1 cellular context compared by ENCODE assay signal in the genomic region with DNA sequence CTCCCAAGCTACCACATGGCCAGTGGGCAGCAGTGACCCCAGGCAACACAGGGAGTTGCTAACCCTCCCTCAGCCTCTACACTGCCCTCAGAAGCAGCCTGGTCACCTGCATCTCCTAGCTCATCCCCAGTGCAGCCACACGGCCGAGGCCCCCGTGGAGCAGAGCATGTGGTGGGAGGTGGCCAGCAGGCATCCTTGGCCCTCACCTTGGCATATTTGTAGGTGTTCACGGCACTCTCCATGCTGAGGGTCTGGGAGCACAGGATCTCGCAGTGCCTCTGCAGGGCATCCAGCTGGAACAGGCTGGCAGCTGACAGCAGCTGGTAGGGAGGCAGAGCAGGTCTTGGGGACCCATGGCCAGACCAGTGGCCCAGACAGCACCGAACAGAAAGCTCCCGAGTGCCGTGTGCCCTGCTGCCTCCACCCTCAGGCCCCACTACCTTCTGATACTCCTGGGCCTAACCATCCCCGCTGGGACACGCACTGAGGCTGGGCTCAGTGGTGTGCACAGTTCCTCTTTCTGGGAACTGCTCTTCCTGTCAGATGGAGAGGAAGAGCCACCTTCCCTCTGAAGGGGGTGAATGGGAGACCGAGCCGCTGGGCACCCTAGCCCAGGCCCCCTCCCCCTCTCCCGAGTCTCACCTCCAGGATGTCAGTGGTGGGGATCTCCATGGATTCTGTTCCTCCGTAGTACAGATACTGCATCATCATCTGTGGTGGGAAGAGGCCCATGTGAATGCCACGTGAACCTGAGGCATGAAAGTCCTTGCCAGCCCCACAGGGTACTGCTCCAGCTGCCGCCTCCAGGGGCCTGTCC.
TF ChIP-seq lines count a peak whose summit lies in the region.

No MANE protein-coding gene starts in this region.

TF ChIP-seq in GM12878, 131 proteins besides CTCF, POLR2A, EP300 and RAD21 (continued from another document):
- TF ChIP-seq, protein P1, sequence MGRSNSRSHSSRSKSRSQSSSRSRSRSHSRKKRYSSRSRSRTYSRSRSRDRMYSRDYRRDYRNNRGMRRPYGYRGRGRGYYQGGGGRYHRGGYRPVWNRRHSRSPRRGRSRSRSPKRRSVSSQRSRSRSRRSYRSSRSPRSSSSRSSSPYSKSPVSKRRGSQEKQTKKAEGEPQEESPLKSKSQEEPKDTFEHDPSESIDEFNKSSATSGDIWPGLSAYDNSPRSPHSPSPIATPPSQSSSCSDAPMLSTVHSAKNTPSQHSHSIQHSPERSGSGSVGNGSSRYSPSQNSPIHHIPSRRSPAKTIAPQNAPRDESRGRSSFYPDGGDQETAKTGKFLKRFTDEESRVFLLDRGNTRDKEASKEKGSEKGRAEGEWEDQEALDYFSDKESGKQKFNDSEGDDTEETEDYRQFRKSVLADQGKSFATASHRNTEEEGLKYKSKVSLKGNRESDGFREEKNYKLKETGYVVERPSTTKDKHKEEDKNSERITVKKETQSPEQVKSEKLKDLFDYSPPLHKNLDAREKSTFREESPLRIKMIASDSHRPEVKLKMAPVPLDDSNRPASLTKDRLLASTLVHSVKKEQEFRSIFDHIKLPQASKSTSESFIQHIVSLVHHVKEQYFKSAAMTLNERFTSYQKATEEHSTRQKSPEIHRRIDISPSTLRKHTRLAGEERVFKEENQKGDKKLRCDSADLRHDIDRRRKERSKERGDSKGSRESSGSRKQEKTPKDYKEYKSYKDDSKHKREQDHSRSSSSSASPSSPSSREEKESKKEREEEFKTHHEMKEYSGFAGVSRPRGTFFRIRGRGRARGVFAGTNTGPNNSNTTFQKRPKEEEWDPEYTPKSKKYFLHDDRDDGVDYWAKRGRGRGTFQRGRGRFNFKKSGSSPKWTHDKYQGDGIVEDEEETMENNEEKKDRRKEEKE (IDR thresholded peaks at IDR 0.05) = no peak
- TF ChIP-seq, protein P2, sequence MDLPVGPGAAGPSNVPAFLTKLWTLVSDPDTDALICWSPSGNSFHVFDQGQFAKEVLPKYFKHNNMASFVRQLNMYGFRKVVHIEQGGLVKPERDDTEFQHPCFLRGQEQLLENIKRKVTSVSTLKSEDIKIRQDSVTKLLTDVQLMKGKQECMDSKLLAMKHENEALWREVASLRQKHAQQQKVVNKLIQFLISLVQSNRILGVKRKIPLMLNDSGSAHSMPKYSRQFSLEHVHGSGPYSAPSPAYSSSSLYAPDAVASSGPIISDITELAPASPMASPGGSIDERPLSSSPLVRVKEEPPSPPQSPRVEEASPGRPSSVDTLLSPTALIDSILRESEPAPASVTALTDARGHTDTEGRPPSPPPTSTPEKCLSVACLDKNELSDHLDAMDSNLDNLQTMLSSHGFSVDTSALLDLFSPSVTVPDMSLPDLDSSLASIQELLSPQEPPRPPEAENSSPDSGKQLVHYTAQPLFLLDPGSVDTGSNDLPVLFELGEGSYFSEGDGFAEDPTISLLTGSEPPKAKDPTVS (IDR thresholded peaks at IDR 0.05; ENCODE audit: low read depth, low read length) = no peak
- TF ChIP-seq EED (IDR thresholded peaks at IDR 0.05; ENCODE audit: low read depth) (peak; percentile 86), GATAD2B (conservative IDR thresholded peaks at IDR 0.05; ENCODE audit: low read depth) (0 out of 2 replicates have a peak, but pooled peaks have one; percentile 42), CHD1 (IDR thresholded peaks at IDR 0.05; ENCODE audit: low read depth, low read length) (no peak), MEF2B (IDR thresholded peaks at IDR 0.05; ENCODE audit: partially characterized antibody, poor library complexity, severe bottlenecking) (peak; percentile 83), FOXM1 (IDR thresholded peaks at IDR 0.05; ENCODE audit: low read depth, low read length) (no peak), SUPT20H (IDR thresholded peaks at IDR 0.05; ENCODE audit: borderline replicate concordance, control insufficient read depth, low read depth, low read length) (no peak), PML (IDR thresholded peaks at IDR 0.05; ENCODE audit: low read length) (no peak), RELA (IDR thresholded peaks at IDR 0.05; ENCODE audit: borderline replicate concordance, partially characterized antibody) (peak; percentile 20), RUNX3 (IDR thresholded peaks at IDR 0.05; ENCODE audit: low read length) (peak; percentile 41; the same call in 1 of the 2 replicates), BCL11A (IDR thresholded peaks at IDR 0.05; ENCODE audit: low read depth, low read length) (no peak)
- TF ChIP-seq, protein P3, sequence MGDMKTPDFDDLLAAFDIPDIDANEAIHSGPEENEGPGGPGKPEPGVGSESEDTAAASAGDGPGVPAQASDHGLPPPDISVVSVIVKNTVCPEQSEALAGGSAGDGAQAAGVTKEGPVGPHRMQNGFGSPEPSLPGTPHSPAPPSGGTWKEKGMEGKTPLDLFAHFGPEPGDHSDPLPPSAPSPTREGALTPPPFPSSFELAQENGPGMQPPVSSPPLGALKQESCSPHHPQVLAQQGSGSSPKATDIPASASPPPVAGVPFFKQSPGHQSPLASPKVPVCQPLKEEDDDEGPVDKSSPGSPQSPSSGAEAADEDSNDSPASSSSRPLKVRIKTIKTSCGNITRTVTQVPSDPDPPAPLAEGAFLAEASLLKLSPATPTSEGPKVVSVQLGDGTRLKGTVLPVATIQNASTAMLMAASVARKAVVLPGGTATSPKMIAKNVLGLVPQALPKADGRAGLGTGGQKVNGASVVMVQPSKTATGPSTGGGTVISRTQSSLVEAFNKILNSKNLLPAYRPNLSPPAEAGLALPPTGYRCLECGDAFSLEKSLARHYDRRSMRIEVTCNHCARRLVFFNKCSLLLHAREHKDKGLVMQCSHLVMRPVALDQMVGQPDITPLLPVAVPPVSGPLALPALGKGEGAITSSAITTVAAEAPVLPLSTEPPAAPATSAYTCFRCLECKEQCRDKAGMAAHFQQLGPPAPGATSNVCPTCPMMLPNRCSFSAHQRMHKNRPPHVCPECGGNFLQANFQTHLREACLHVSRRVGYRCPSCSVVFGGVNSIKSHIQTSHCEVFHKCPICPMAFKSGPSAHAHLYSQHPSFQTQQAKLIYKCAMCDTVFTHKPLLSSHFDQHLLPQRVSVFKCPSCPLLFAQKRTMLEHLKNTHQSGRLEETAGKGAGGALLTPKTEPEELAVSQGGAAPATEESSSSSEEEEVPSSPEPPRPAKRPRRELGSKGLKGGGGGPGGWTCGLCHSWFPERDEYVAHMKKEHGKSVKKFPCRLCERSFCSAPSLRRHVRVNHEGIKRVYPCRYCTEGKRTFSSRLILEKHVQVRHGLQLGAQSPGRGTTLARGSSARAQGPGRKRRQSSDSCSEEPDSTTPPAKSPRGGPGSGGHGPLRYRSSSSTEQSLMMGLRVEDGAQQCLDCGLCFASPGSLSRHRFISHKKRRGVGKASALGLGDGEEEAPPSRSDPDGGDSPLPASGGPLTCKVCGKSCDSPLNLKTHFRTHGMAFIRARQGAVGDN (IDR thresholded peaks at IDR 0.05) = no peak; the same call in 1 of the 2 replicates
